8 cellular contexts compared by ENCODE assay signal in genomic region chr20:3796477-3797225, GRCh38. TPM values are rescaled to one million over a fixed set of nuclear protein-coding genes. Genes with fewer than 3 reads are reported as not detected.
DNase-seq lines count a peak whose midpoint lies in the region; ATAC-seq, FAIRE-seq and TF ChIP-seq lines count a peak whose summit lies in the region.

No MANE protein-coding gene starts in this region.

- TF ChIP-seq POLR2A in H54 (IDR thresholded peaks at IDR 0.05; ENCODE audit: low read depth, low read length) = no peak

- peaks cover 0 to 4% (median 0%) of the 10 kb centered on the region in 5 experiments for H3K9me3 Mint-ChIP-seq in brain

- no peak overlapping the region for H3K27ac ChIP-seq in HUES48 (ENCODE audit: low read depth, low read length)
- H3K27ac ChIP-seq in mesodermal cell (ENCODE audit: low read depth, low read length, severe bottlenecking) = no peak overlapping the region

- H3K4me3 ChIP-seq in HUES48 (ENCODE audit: low read depth, low read length) = peak overlapping the region; percentile 65
- peak overlapping the region; percentile 55 for H3K4me3 ChIP-seq in mesodermal cell (ENCODE audit: extremely low read depth, insufficient read depth, low read length, poor library complexity, severe bottlenecking)

- peaks cover 4% of the 10 kb centered on the region for H3K27me3 Mint-ChIP-seq in brain

- peaks cover 51% of the 10 kb centered on the region for H3K4me1 Mint-ChIP-seq in brain

- no peak for FAIRE-seq in H54 (lab: Jason Lieb, UNC)

- TF ChIP-seq CTCF in brain (conservative IDR thresholded peaks at IDR 0.05) = no peak

- H3K4me1 ChIP-seq in HUES48 (ENCODE audit: control insufficient read depth, insufficient read depth, low read length) (peaks cover 34% of the 10 kb centered on the region), mesodermal cell (ENCODE audit: control insufficient read depth, insufficient read depth, low read length, poor library complexity, severe bottlenecking) (peaks cover 25% of the 10 kb centered on the region)

- peak overlapping the region; percentile 85 to 91 (median 87) for H3K4me3 Mint-ChIP-seq in brain

- 3 to 13% methylated on average over 17 to 18 of the region's 33 CpGs for WGBS in mesodermal cell (ENCODE audit: insufficient coverage in 2 of 2), 2 experiments

- no peaks in the 10 kb centered on the region for H3K9me3 ChIP-seq in HUES48 (ENCODE audit: control insufficient read depth, insufficient read depth, low read length)
- H3K9me3 ChIP-seq in mesodermal cell (ENCODE audit: control insufficient read depth, low read length) = no peaks in the 10 kb centered on the region

- no peaks in the 10 kb centered on the region for H3K27me3 ChIP-seq in HUES48 (ENCODE audit: control insufficient read depth, insufficient read depth, low read length)

- DNase-seq in HUDEP-2 (lab: John Stamatoyannopoulos, UW; ENCODE audit: unreplicated experiment in 76 of 76) (no peak), H54 (ENCODE audit: insufficient read length, low spot score) (no peak)
- DNase-seq in activated CD4-positive, alpha-beta T cell treated with anti-CD3 and anti-CD28 coated beads, Interleukin-2, amount 50 U/mL, for 4 hours = no peak

- H3K27ac Mint-ChIP-seq in brain = peak overlapping the region; percentile 79 to 98 (median 91)

- ATAC-seq in GM18867 (IDR thresholded peaks at IDR 0.05; ENCODE audit: unreplicated experiment) (peak; percentile 4), HG02938 (IDR thresholded peaks at IDR 0.05; ENCODE audit: unreplicated experiment) (no peak)

- H3K36me3 ChIP-seq in HUES48 (ENCODE audit: control insufficient read depth, insufficient read depth, low read length) (peaks cover 16% of the 10 kb centered on the region), mesodermal cell (ENCODE audit: control insufficient read depth, insufficient read depth, low read length) (peaks cover 15% of the 10 kb centered on the region)

- H3K9ac ChIP-seq in HUES48 (ENCODE audit: low read depth, low read length) = no peak overlapping the region

- H3K36me3 Mint-ChIP-seq in brain = peaks cover 17% of the 10 kb centered on the region

RNA-seq across cellular contexts. Expression of gene CDC25B, which starts 0.5 kb away (rescaled TPM):
- 139 TPM for polyA plus RNA-seq in brain (ENCODE audit: insufficient read depth, low read depth, low replicate concordance)
- 32.4 TPM for polyA plus RNA-seq in mesodermal cell (2013, experiment 1 of 2)
- 28.2 TPM for polyA plus RNA-seq in mesodermal cell (2013, experiment 2 of 2)

RNA-seq across cellular contexts. Expression of gene CENPB, which starts 10.1 kb away (rescaled TPM):
- 122 TPM for polyA plus RNA-seq in brain (ENCODE audit: insufficient read depth, low read depth, low replicate concordance)
- polyA plus RNA-seq in mesodermal cell (2013, experiment 1 of 2) = 36.1 TPM
- 29.1 TPM for polyA plus RNA-seq in mesodermal cell (2013, experiment 2 of 2)

RNA-seq across cellular contexts. Expression of gene SPEF1, which starts 15.4 kb away (rescaled TPM):
- 1.0 TPM for polyA plus RNA-seq in brain (ENCODE audit: insufficient read depth, low read depth, low replicate concordance)
- polyA plus RNA-seq in mesodermal cell (2013, experiment 1 of 2) = 0.26 TPM
- polyA plus RNA-seq in mesodermal cell (2013, experiment 2 of 2) = 0.46 TPM

RNA-seq across cellular contexts. Expression of gene AP5S1, which starts 23.7 kb away (rescaled TPM):
- polyA plus RNA-seq in brain (ENCODE audit: insufficient read depth, low read depth, low replicate concordance) = 15.1 TPM
- polyA plus RNA-seq in mesodermal cell (2013, experiment 1 of 2) = 3.9 TPM
- polyA plus RNA-seq in mesodermal cell (2013, experiment 2 of 2) = 2.9 TPM

RNA-seq across cellular contexts. Expression of gene ADISSP, which starts 29.1 kb away (rescaled TPM):
- 54.2 TPM for polyA plus RNA-seq in brain (ENCODE audit: insufficient read depth, low read depth, low replicate concordance)
- polyA plus RNA-seq in mesodermal cell (2013, experiment 1 of 2) = 38.7 TPM
- 30.9 TPM for polyA plus RNA-seq in mesodermal cell (2013, experiment 2 of 2)
